In the genomic region with DNA sequence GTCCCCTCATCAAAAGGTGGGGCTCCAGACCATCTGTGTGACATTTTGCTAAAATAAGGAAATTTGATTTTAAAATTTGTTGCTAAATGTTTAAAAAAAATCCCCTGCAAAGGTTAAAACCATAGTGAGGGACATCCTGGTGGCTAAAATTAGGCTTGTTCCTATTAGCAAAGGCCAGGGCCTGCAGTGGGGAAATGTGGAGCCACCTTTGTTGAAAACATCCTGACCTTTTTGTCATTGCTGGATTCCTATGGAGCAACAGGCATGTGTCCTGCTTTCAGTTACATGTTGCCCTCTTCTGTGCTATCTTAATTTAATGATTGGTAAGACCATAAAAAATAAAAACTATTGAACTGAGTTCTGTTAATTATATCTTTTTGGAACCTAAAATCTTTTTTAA, we compare ENCODE assay signal across 3 cellular contexts.
TF ChIP-seq lines count a peak whose summit lies in the region.

No MANE protein-coding gene starts in this region.

TF ChIP-seq in GM23338, 12 proteins besides CTCF, POLR2A, EP300 and RAD21 (continues in another document):
- TF ChIP-seq, protein P1, sequence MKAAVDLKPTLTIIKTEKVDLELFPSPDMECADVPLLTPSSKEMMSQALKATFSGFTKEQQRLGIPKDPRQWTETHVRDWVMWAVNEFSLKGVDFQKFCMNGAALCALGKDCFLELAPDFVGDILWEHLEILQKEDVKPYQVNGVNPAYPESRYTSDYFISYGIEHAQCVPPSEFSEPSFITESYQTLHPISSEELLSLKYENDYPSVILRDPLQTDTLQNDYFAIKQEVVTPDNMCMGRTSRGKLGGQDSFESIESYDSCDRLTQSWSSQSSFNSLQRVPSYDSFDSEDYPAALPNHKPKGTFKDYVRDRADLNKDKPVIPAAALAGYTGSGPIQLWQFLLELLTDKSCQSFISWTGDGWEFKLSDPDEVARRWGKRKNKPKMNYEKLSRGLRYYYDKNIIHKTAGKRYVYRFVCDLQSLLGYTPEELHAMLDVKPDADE (IDR thresholded peaks at IDR 0.05): no peak
- no peak for TF ChIP-seq CREB1 (CRISPR knock-in tag; IDR thresholded peaks at IDR 0.05; ENCODE audit: low read depth)
- TF ChIP-seq, protein P2, sequence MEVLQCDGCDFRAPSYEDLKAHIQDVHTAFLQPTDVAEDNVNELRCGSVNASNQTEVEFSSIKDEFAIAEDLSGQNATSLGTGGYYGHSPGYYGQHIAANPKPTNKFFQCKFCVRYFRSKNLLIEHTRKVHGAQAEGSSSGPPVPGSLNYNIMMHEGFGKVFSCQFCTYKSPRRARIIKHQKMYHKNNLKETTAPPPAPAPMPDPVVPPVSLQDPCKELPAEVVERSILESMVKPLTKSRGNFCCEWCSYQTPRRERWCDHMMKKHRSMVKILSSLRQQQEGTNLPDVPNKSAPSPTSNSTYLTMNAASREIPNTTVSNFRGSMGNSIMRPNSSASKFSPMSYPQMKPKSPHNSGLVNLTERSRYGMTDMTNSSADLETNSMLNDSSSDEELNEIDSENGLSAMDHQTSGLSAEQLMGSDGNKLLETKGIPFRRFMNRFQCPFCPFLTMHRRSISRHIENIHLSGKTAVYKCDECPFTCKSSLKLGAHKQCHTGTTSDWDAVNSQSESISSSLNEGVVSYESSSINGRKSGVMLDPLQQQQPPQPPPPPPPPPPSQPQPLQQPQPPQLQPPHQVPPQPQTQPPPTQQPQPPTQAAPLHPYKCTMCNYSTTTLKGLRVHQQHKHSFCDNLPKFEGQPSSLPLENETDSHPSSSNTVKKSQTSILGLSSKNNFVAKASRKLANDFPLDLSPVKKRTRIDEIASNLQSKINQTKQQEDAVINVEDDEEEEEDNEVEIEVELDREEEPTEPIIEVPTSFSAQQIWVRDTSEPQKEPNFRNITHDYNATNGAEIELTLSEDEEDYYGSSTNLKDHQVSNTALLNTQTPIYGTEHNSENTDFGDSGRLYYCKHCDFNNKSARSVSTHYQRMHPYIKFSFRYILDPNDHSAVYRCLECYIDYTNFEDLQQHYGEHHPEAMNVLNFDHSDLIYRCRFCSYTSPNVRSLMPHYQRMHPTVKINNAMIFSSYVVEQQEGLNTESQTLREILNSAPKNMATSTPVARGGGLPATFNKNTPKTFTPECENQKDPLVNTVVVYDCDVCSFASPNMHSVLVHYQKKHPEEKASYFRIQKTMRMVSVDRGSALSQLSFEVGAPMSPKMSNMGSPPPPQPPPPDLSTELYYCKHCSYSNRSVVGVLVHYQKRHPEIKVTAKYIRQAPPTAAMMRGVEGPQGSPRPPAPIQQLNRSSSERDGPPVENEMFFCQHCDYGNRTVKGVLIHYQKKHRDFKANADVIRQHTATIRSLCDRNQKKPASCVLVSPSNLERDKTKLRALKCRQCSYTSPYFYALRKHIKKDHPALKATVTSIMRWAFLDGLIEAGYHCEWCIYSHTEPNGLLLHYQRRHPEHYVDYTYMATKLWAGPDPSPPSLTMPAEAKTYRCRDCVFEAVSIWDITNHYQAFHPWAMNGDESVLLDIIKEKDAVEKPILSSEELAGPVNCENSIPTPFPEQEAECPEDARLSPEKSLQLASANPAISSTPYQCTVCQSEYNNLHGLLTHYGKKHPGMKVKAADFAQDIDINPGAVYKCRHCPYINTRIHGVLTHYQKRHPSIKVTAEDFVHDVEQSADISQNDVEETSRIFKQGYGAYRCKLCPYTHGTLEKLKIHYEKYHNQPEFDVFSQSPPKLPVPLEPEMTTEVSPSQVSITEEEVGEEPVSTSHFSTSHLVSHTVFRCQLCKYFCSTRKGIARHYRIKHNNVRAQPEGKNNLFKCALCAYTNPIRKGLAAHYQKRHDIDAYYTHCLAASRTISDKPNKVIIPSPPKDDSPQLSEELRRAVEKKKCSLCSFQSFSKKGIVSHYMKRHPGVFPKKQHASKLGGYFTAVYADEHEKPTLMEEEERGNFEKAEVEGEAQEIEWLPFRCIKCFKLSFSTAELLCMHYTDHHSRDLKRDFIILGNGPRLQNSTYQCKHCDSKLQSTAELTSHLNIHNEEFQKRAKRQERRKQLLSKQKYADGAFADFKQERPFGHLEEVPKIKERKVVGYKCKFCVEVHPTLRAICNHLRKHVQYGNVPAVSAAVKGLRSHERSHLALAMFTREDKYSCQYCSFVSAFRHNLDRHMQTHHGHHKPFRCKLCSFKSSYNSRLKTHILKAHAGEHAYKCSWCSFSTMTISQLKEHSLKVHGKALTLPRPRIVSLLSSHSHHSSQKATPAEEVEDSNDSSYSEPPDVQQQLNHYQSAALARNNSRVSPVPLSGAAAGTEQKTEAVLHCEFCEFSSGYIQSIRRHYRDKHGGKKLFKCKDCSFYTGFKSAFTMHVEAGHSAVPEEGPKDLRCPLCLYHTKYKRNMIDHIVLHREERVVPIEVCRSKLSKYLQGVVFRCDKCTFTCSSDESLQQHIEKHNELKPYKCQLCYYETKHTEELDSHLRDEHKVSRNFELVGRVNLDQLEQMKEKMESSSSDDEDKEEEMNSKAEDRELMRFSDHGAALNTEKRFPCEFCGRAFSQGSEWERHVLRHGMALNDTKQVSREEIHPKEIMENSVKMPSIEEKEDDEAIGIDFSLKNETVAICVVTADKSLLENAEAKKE (CRISPR knock-in tag; IDR thresholded peaks at IDR 0.05): no peak

TF ChIP-seq in H1, 55 proteins besides CTCF, POLR2A, EP300 and RAD21 (continued from another document):
- TF ChIP-seq TCF12 (IDR thresholded peaks at IDR 0.05; ENCODE audit: low read depth, low read length) (no peak), YY1 (IDR thresholded peaks at IDR 0.05; ENCODE audit: low read depth, low read length) (no peak), SP4 (IDR thresholded peaks at IDR 0.05; ENCODE audit: low read length) (no peak), GTF2F1 (IDR thresholded peaks at IDR 0.05; ENCODE audit: borderline replicate concordance, low read depth, low read length) (no peak), BRCA1 (IDR thresholded peaks at IDR 0.05; ENCODE audit: low read depth, low read length) (no peak), POLR2AphosphoS5 (IDR thresholded peaks at IDR 0.05; ENCODE audit: low read depth, low read length) (no peak), JUN (IDR thresholded peaks at IDR 0.05; ENCODE audit: low read depth, low read length) (no peak), CTBP2 (IDR thresholded peaks at IDR 0.05; ENCODE audit: borderline replicate concordance, insufficient read depth, insufficient read length, low read length) (no peak), TAF7 (optimal IDR thresholded peaks at IDR 0.05; ENCODE audit: borderline replicate concordance, low read depth, low read length) (no peak), TAF1 (IDR thresholded peaks at IDR 0.05; ENCODE audit: low read depth, low read length) (no peak), SIX5 (IDR thresholded peaks at IDR 0.05; ENCODE audit: low read depth, low read length) (no peak), SIRT6 (IDR thresholded peaks at IDR 0.05; ENCODE audit: low read length) (no peak), HDAC6 (IDR thresholded peaks at IDR 0.05; ENCODE audit: low read depth, low read length) (no peak), SP1 (IDR thresholded peaks at IDR 0.05; ENCODE audit: low read depth, low read length) (no peak), SUZ12 (IDR thresholded peaks at IDR 0.05; ENCODE audit: low read length) (no peak)

TF ChIP-seq in HEK293T, 16 proteins besides CTCF, POLR2A, EP300 and RAD21 (continued from another document):
- TF ChIP-seq, protein P3, sequence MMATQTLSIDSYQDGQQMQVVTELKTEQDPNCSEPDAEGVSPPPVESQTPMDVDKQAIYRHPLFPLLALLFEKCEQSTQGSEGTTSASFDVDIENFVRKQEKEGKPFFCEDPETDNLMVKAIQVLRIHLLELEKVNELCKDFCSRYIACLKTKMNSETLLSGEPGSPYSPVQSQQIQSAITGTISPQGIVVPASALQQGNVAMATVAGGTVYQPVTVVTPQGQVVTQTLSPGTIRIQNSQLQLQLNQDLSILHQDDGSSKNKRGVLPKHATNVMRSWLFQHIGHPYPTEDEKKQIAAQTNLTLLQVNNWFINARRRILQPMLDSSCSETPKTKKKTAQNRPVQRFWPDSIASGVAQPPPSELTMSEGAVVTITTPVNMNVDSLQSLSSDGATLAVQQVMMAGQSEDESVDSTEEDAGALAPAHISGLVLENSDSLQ (IDR thresholded peaks at IDR 0.05): no peak
